28 cellular contexts compared by ENCODE assay signal in genomic region chr22:50420015-50420414, GRCh38.
"Had no signal": no experiment of that assay in that cellular context is flagged by ENCODE, and none has a peak within 500 bp of the region (broad histone marks: within the 10 kb centered on the region; RNA-seq: fewer than 3 reads in every experiment).

No MANE protein-coding gene starts in this region.

- H3K27ac ChIP-seq: breast epithelium, epithelial cell of prostate, esophagus squamous epithelium, left ventricle myocardium inferior, ovary, prostate gland, uterus had no signal

- H3K27me3 Mint-ChIP-seq: activated CD4-positive, alpha-beta T cell treated with anti-CD3 and anti-CD28 coated beads for 36 hours; activated naive CD4-positive, alpha-beta T cell treated with anti-CD3 and anti-CD28 coated beads, Interleukin-2, amount 50 U/mL, for 24 hours; activated naive CD8-positive, alpha-beta T cell treated with anti-CD3 and anti-CD28 coated beads, Interleukin-2, amount 50 U/mL, for 24 hours; activated T-helper 17 cell treated with anti-CD3 and anti-CD28 coated beads, Interleukin-2, amount 50 U/mL, for 72 hours; central memory CD8-positive, alpha-beta T cell; type B pancreatic cell had no signal

- H3K36me3 ChIP-seq: ovary, uterus had no signal

- H3K4me1 Mint-ChIP-seq: activated naive CD8-positive, alpha-beta T cell treated with anti-CD3 and anti-CD28 coated beads, Interleukin-2, amount 50 U/mL, for 24 hours; activated T-helper 17 cell treated with anti-CD3 and anti-CD28 coated beads, Interleukin-2, amount 50 U/mL, for 72 hours; central memory CD8-positive, alpha-beta T cell had no signal

- H3K9me3 ChIP-seq: breast epithelium, esophagus squamous epithelium, left ventricle myocardium inferior, ovary, prostate gland, SK-N-SH, uterus had no signal

- H3K4me1 ChIP-seq: breast epithelium, esophagus squamous epithelium, left ventricle myocardium inferior, prostate gland, uterus had no signal

- H3K9me3 Mint-ChIP-seq: activated naive CD4-positive, alpha-beta T cell treated with anti-CD3 and anti-CD28 coated beads, Interleukin-2, amount 50 U/mL, for 24 hours; activated naive CD8-positive, alpha-beta T cell treated with anti-CD3 and anti-CD28 coated beads, Interleukin-2, amount 50 U/mL, for 24 hours; activated T-helper 17 cell treated with anti-CD3 and anti-CD28 coated beads, Interleukin-2, amount 50 U/mL, for 72 hours; central memory CD8-positive, alpha-beta T cell; natural killer cell; type B pancreatic cell had no signal

- H3K4me3 Mint-ChIP-seq: activated CD4-positive, alpha-beta T cell treated with anti-CD3 and anti-CD28 coated beads for 36 hours; activated CD8-positive, alpha-beta T cell treated with anti-CD3 and anti-CD28 coated beads, Interleukin-2, amount 10 ng/mL, durations not matched to agents 7 days and 5 days; activated naive CD4-positive, alpha-beta T cell treated with anti-CD3 and anti-CD28 coated beads, Interleukin-2, amount 50 U/mL, for 24 hours; activated naive CD8-positive, alpha-beta T cell treated with anti-CD3 and anti-CD28 coated beads, Interleukin-2, amount 50 U/mL, for 24 hours; activated T-helper 17 cell treated with anti-CD3 and anti-CD28 coated beads, Interleukin-2, amount 50 U/mL, for 72 hours; central memory CD8-positive, alpha-beta T cell; natural killer cell; type B pancreatic cell had no signal

- H3K4me3 ChIP-seq: breast epithelium, esophagus squamous epithelium, left ventricle myocardium inferior, lung, ovary, prostate gland, uterus had no signal

- H3K9ac ChIP-seq: SK-N-SH had no signal

- ATAC-seq: activated CD4-positive, alpha-beta T cell treated with anti-CD3 and anti-CD28 coated beads for 36 hours; activated CD8-positive, alpha-beta T cell treated with anti-CD3 and anti-CD28 coated beads, Interleukin-2, amount 10 ng/mL, durations not matched to agents 7 days and 5 days; activated naive CD8-positive, alpha-beta T cell treated with anti-CD3 and anti-CD28 coated beads, Interleukin-2, amount 50 U/mL, for 24 hours; activated T-helper 17 cell treated with anti-CD3 and anti-CD28 coated beads, Interleukin-2, amount 50 U/mL, for 72 hours; natural killer cell had no signal

- H3K27ac Mint-ChIP-seq: activated CD4-positive, alpha-beta T cell treated with anti-CD3 and anti-CD28 coated beads for 36 hours; type B pancreatic cell had no signal

- FAIRE-seq: endometrium had no signal

- DNase-seq: activated CD4-positive, alpha-beta T cell treated with anti-CD3 and anti-CD28 coated beads for 36 hours; activated CD4-positive, CD25-positive, alpha-beta regulatory T cell; activated CD8-positive, alpha-beta T cell treated with anti-CD3 and anti-CD28 coated beads, Interleukin-2, amount 10 ng/mL, durations not matched to agents 7 days and 5 days; activated naive CD8-positive, alpha-beta T cell treated with anti-CD3 and anti-CD28 coated beads, Interleukin-2, amount 50 U/mL, for 24 hours; amygdala; dermis blood vessel endothelial cell; effector CD4-positive, alpha-beta T cell; esophagus squamous epithelium; foreskin melanocyte; left ventricle myocardium inferior; mesendoderm; natural killer cell; ovary; retina; SK-N-SH; stimulated activated CD4-positive, alpha-beta T cell treated with anti-CD3 and anti-CD28 coated beads, Interleukin-15, amount 100 ng/mL, for 24 hours; stimulated activated CD4-positive, alpha-beta T cell treated with anti-CD3 and anti-CD28 coated beads, Interleukin-2, amount 100 ng/mL, for 24 hours; stimulated activated naive CD4-positive, alpha-beta T cell treated with Interleukin-2 at 50 U/mL for 16 hours; uterus had no signal

- H3K4me2 ChIP-seq: SK-N-SH had no signal

- H3K27me3 ChIP-seq: breast epithelium, esophagus squamous epithelium, ovary, uterus had no signal
